In the genomic region with DNA sequence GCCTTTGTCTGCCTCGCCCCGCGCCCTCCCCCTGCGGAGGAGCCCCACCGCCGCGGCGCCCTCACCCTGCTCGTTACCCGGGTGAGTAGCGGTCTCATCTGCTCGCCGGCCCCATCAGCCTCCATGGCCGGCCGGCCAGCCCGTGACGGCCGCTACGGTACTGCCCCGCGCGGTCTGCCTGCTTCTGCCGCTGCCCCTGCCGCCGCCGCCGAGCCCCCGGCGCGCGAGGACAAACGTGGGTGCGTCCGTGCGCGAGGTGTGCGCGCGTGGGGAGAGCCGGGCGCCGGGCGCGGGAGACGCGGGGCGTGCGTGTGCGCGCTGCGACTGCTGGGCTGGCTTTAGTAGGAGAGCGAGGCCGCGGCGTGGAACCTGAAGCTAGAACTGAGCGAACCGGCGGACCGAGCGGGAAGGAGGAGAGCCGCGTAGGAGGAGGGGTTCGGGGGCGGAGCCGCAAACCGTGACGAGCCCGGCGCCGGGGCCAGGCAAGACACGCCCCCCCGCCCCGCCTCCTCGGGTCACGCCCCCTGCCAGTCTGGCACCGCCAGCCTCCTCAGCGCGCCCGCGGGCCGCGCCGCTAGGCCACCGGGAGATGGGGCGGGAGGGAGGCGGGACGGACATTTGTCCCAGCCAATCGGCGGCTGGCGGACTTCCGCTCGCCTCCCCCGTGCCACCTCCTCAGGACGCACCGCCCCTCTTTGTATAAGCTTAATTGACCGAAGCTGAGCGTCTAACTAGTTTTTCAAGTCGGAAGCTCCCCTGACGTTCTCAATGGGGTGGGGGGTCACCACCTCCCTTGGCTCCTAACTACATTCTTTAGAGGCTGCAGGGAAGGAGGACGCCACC, we compare ENCODE assay signal across 1 cellular context.
TF ChIP-seq lines count a peak whose summit lies in the region.

A gene (minus strand): TSS at position 383 of the 843 bp plus-strand sequence. CDS start 258 bp downstream, at position 125.

TF ChIP-seq in HepG2, 621 proteins besides CTCF, POLR2A, EP300 and RAD21 (continued from another document and continues in another):
- TF ChIP-seq, protein P1, sequence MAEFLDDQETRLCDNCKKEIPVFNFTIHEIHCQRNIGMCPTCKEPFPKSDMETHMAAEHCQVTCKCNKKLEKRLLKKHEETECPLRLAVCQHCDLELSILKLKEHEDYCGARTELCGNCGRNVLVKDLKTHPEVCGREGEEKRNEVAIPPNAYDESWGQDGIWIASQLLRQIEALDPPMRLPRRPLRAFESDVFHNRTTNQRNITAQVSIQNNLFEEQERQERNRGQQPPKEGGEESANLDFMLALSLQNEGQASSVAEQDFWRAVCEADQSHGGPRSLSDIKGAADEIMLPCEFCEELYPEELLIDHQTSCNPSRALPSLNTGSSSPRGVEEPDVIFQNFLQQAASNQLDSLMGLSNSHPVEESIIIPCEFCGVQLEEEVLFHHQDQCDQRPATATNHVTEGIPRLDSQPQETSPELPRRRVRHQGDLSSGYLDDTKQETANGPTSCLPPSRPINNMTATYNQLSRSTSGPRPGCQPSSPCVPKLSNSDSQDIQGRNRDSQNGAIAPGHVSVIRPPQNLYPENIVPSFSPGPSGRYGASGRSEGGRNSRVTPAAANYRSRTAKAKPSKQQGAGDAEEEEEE (CRISPR knock-in tag; IDR thresholded peaks at IDR 0.05; ENCODE audit: borderline replicate concordance) = no peak
- TF ChIP-seq, protein P2, sequence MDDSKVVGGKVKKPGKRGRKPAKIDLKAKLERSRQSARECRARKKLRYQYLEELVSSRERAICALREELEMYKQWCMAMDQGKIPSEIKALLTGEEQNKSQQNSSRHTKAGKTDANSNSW (CRISPR knock-in tag; IDR thresholded peaks at IDR 0.05; ENCODE audit: borderline replicate concordance) = peak; percentile 85; the same call in 1 of the 2 replicates
- TF ChIP-seq, protein P3, sequence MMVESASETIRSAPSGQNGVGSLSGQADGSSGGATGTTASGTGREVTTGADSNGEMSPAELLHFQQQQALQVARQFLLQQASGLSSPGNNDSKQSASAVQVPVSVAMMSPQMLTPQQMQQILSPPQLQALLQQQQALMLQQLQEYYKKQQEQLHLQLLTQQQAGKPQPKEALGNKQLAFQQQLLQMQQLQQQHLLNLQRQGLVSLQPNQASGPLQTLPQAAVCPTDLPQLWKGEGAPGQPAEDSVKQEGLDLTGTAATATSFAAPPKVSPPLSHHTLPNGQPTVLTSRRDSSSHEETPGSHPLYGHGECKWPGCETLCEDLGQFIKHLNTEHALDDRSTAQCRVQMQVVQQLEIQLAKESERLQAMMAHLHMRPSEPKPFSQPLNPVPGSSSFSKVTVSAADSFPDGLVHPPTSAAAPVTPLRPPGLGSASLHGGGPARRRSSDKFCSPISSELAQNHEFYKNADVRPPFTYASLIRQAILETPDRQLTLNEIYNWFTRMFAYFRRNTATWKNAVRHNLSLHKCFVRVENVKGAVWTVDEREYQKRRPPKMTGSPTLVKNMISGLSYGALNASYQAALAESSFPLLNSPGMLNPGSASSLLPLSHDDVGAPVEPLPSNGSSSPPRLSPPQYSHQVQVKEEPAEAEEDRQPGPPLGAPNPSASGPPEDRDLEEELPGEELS (CRISPR knock-in tag; IDR thresholded peaks at IDR 0.05) = peak; percentile 44; the same call in 1 of the 2 replicates
- TF ChIP-seq, protein P4, sequence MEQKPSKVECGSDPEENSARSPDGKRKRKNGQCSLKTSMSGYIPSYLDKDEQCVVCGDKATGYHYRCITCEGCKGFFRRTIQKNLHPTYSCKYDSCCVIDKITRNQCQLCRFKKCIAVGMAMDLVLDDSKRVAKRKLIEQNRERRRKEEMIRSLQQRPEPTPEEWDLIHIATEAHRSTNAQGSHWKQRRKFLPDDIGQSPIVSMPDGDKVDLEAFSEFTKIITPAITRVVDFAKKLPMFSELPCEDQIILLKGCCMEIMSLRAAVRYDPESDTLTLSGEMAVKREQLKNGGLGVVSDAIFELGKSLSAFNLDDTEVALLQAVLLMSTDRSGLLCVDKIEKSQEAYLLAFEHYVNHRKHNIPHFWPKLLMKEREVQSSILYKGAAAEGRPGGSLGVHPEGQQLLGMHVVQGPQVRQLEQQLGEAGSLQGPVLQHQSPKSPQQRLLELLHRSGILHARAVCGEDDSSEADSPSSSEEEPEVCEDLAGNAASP (CRISPR knock-in tag; IDR thresholded peaks at IDR 0.05; ENCODE audit: borderline replicate concordance) = no peak
- TF ChIP-seq KDM5A (IDR thresholded peaks at IDR 0.05; ENCODE audit: borderline replicate concordance, low read length) (no peak), SOX13 (IDR thresholded peaks at IDR 0.05) (no peak), SOX13 (CRISPR knock-in tag; conservative IDR thresholded peaks at IDR 0.05 in 1 of 2, IDR thresholded peaks at IDR 0.05 in 1 of 2) (no peak; a peak in 1 of 4 replicates), POGZ (CRISPR knock-in tag; IDR thresholded peaks at IDR 0.05) (peak; percentile 56; the same call in 1 of the 2 replicates), GATA4 (IDR thresholded peaks at IDR 0.05; ENCODE audit: borderline replicate concordance, low read depth) (peak; percentile 59; the same call in 1 of the 2 replicates), AGO2 (optimal IDR thresholded peaks at IDR 0.05; ENCODE audit: low read depth, low read length) (peak; percentile 72), NR3C1 (CRISPR knock-in tag; IDR thresholded peaks at IDR 0.05) (no peak), CBX1 (IDR thresholded peaks at IDR 0.05; ENCODE audit: low read depth) (peak; percentile 63), CHD2 (IDR thresholded peaks at IDR 0.05; ENCODE audit: low read depth, low read length) (no peak), MTA3 (CRISPR knock-in tag; IDR thresholded peaks at IDR 0.05) (no peak), GABPA (IDR thresholded peaks at IDR 0.05; ENCODE audit: low read depth, low read length) (peak; percentile 19; the same call in 1 of the 2 replicates), GABPA (CRISPR knock-in tag; IDR thresholded peaks at IDR 0.05; ENCODE audit: low read depth) (no peak; the same call in 1 of the 2 replicates), AKAP8 (CRISPR knock-in tag; IDR thresholded peaks at IDR 0.05) (no peak), ZNF383 (CRISPR knock-in tag; IDR thresholded peaks at IDR 0.05; ENCODE audit: borderline replicate concordance) (no peak), TMF1 (CRISPR knock-in tag; IDR thresholded peaks at IDR 0.05; ENCODE audit: low read depth) (peak; percentile 94), ZNF546 (CRISPR knock-in tag; conservative IDR thresholded peaks at IDR 0.05) (no peak), NFKB2 (CRISPR knock-in tag; IDR thresholded peaks at IDR 0.05; ENCODE audit: borderline replicate concordance) (peak; percentile 57; the same call in 1 of the 2 replicates), PHF20 (CRISPR knock-in tag; IDR thresholded peaks at IDR 0.05) (peak; percentile 25; the same call in 1 of the 2 replicates)
- TF ChIP-seq, protein P5, sequence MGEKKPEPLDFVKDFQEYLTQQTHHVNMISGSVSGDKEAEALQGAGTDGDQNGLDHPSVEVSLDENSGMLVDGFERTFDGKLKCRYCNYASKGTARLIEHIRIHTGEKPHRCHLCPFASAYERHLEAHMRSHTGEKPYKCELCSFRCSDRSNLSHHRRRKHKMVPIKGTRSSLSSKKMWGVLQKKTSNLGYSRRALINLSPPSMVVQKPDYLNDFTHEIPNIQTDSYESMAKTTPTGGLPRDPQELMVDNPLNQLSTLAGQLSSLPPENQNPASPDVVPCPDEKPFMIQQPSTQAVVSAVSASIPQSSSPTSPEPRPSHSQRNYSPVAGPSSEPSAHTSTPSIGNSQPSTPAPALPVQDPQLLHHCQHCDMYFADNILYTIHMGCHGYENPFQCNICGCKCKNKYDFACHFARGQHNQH (CRISPR knock-in tag; IDR thresholded peaks at IDR 0.05) = no peak
- TF ChIP-seq, protein P6, sequence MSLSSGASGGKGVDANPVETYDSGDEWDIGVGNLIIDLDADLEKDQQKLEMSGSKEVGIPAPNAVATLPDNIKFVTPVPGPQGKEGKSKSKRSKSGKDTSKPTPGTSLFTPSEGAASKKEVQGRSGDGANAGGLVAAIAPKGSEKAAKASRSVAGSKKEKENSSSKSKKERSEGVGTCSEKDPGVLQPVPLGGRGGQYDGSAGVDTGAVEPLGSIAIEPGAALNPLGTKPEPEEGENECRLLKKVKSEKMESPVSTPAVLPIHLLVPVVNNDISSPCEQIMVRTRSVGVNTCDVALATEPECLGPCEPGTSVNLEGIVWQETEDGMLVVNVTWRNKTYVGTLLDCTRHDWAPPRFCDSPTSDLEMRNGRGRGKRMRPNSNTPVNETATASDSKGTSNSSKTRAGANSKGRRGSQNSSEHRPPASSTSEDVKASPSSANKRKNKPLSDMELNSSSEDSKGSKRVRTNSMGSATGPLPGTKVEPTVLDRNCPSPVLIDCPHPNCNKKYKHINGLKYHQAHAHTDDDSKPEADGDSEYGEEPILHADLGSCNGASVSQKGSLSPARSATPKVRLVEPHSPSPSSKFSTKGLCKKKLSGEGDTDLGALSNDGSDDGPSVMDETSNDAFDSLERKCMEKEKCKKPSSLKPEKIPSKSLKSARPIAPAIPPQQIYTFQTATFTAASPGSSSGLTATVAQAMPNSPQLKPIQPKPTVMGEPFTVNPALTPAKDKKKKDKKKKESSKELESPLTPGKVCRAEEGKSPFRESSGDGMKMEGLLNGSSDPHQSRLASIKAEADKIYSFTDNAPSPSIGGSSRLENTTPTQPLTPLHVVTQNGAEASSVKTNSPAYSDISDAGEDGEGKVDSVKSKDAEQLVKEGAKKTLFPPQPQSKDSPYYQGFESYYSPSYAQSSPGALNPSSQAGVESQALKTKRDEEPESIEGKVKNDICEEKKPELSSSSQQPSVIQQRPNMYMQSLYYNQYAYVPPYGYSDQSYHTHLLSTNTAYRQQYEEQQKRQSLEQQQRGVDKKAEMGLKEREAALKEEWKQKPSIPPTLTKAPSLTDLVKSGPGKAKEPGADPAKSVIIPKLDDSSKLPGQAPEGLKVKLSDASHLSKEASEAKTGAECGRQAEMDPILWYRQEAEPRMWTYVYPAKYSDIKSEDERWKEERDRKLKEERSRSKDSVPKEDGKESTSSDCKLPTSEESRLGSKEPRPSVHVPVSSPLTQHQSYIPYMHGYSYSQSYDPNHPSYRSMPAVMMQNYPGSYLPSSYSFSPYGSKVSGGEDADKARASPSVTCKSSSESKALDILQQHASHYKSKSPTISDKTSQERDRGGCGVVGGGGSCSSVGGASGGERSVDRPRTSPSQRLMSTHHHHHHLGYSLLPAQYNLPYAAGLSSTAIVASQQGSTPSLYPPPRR (CRISPR knock-in tag; IDR thresholded peaks at IDR 0.05; ENCODE audit: borderline replicate concordance) = no peak
- TF ChIP-seq, protein P7, sequence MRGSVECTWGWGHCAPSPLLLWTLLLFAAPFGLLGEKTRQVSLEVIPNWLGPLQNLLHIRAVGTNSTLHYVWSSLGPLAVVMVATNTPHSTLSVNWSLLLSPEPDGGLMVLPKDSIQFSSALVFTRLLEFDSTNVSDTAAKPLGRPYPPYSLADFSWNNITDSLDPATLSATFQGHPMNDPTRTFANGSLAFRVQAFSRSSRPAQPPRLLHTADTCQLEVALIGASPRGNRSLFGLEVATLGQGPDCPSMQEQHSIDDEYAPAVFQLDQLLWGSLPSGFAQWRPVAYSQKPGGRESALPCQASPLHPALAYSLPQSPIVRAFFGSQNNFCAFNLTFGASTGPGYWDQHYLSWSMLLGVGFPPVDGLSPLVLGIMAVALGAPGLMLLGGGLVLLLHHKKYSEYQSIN (CRISPR knock-in tag; IDR thresholded peaks at IDR 0.05; ENCODE audit: borderline replicate concordance) = 0 out of 2 replicates have a peak, but pooled peaks have one; percentile 38
- TF ChIP-seq, protein P8, sequence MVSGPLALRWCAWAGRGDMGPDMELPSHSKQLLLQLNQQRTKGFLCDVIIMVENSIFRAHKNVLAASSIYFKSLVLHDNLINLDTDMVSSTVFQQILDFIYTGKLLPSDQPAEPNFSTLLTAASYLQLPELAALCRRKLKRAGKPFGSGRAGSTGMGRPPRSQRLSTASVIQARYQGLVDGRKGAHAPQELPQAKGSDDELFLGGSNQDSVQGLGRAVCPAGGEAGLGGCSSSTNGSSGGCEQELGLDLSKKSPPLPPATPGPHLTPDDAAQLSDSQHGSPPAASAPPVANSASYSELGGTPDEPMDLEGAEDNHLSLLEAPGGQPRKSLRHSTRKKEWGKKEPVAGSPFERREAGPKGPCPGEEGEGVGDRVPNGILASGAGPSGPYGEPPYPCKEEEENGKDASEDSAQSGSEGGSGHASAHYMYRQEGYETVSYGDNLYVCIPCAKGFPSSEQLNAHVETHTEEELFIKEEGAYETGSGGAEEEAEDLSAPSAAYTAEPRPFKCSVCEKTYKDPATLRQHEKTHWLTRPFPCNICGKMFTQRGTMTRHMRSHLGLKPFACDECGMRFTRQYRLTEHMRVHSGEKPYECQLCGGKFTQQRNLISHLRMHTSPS (CRISPR knock-in tag; IDR thresholded peaks at IDR 0.05; ENCODE audit: low read depth) = peak; percentile 53; the same call in 1 of the 2 replicates
- TF ChIP-seq, protein P9, sequence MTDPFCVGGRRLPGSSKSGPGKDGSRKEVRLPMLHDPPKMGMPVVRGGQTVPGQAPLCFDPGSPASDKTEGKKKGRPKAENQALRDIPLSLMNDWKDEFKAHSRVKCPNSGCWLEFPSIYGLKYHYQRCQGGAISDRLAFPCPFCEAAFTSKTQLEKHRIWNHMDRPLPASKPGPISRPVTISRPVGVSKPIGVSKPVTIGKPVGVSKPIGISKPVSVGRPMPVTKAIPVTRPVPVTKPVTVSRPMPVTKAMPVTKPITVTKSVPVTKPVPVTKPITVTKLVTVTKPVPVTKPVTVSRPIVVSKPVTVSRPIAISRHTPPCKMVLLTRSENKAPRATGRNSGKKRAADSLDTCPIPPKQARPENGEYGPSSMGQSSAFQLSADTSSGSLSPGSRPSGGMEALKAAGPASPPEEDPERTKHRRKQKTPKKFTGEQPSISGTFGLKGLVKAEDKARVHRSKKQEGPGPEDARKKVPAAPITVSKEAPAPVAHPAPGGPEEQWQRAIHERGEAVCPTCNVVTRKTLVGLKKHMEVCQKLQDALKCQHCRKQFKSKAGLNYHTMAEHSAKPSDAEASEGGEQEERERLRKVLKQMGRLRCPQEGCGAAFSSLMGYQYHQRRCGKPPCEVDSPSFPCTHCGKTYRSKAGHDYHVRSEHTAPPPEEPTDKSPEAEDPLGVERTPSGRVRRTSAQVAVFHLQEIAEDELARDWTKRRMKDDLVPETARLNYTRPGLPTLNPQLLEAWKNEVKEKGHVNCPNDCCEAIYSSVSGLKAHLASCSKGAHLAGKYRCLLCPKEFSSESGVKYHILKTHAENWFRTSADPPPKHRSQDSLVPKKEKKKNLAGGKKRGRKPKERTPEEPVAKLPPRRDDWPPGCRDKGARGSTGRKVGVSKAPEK (CRISPR knock-in tag; IDR thresholded peaks at IDR 0.05; ENCODE audit: borderline replicate concordance) = no peak
- TF ChIP-seq, protein P10, sequence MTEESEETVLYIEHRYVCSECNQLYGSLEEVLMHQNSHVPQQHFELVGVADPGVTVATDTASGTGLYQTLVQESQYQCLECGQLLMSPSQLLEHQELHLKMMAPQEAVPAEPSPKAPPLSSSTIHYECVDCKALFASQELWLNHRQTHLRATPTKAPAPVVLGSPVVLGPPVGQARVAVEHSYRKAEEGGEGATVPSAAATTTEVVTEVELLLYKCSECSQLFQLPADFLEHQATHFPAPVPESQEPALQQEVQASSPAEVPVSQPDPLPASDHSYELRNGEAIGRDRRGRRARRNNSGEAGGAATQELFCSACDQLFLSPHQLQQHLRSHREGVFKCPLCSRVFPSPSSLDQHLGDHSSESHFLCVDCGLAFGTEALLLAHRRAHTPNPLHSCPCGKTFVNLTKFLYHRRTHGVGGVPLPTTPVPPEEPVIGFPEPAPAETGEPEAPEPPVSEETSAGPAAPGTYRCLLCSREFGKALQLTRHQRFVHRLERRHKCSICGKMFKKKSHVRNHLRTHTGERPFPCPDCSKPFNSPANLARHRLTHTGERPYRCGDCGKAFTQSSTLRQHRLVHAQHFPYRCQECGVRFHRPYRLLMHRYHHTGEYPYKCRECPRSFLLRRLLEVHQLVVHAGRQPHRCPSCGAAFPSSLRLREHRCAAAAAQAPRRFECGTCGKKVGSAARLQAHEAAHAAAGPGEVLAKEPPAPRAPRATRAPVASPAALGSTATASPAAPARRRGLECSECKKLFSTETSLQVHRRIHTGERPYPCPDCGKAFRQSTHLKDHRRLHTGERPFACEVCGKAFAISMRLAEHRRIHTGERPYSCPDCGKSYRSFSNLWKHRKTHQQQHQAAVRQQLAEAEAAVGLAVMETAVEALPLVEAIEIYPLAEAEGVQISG (CRISPR knock-in tag; IDR thresholded peaks at IDR 0.05) = peak; percentile 60
